1 cellular context compared by ENCODE assay signal in the genomic region with DNA sequence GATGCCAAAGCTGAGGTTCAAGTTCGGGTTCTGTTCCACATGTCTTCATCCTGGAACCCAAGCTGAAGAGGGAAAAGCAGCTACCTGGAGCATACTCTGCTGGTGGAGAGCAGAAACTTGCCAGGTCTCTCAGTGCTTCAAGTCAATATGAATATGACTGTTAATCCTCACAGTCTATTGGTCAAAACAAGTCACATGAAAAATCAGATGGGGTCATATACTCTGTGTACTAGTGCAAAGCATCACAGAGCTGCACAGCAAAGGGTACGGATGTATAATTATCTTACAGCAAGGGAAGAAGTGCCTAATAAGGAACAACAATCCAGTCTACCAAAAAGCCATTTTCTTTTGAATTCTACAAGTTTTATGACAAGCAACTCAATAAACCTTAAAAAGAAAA.
TF ChIP-seq lines count a peak whose summit lies in the region.

No MANE protein-coding gene starts in this region.

TF ChIP-seq in GM12878, 131 proteins besides CTCF, POLR2A, EP300 and RAD21:
- TF ChIP-seq NFYA (IDR thresholded peaks at IDR 0.05; ENCODE audit: borderline replicate concordance, low read depth, low read length): no peak
- TF ChIP-seq MTA3 (IDR thresholded peaks at IDR 0.05; ENCODE audit: borderline replicate concordance, low read length): no peak
- TF ChIP-seq TARDBP (IDR thresholded peaks at IDR 0.05; ENCODE audit: borderline replicate concordance): no peak
- TF ChIP-seq RUNX3 (IDR thresholded peaks at IDR 0.05; ENCODE audit: low read length): no peak
- no peak for TF ChIP-seq TCF3 (IDR thresholded peaks at IDR 0.05; ENCODE audit: borderline replicate concordance, insufficient read depth, low read depth, low read length)
- TF ChIP-seq MYB (IDR thresholded peaks at IDR 0.05; ENCODE audit: borderline replicate concordance, low read depth, low read length): no peak
- TF ChIP-seq CHD4 (IDR thresholded peaks at IDR 0.05): no peak
- TF ChIP-seq, protein P1, sequence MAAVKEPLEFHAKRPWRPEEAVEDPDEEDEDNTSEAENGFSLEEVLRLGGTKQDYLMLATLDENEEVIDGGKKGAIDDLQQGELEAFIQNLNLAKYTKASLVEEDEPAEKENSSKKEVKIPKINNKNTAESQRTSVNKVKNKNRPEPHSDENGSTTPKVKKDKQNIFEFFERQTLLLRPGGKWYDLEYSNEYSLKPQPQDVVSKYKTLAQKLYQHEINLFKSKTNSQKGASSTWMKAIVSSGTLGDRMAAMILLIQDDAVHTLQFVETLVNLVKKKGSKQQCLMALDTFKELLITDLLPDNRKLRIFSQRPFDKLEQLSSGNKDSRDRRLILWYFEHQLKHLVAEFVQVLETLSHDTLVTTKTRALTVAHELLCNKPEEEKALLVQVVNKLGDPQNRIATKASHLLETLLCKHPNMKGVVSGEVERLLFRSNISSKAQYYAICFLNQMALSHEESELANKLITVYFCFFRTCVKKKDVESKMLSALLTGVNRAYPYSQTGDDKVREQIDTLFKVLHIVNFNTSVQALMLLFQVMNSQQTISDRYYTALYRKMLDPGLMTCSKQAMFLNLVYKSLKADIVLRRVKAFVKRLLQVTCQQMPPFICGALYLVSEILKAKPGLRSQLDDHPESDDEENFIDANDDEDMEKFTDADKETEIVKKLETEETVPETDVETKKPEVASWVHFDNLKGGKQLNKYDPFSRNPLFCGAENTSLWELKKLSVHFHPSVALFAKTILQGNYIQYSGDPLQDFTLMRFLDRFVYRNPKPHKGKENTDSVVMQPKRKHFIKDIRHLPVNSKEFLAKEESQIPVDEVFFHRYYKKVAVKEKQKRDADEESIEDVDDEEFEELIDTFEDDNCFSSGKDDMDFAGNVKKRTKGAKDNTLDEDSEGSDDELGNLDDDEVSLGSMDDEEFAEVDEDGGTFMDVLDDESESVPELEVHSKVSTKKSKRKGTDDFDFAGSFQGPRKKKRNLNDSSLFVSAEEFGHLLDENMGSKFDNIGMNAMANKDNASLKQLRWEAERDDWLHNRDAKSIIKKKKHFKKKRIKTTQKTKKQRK (IDR thresholded peaks at IDR 0.05; ENCODE audit: low read depth, low read length): no peak
- TF ChIP-seq NFIC (IDR thresholded peaks at IDR 0.05; ENCODE audit: low read depth, low read length): no peak
- TF ChIP-seq IKZF1 (conservative IDR thresholded peaks at IDR 0.05): no peak
- no peak for TF ChIP-seq ZNF384 (IDR thresholded peaks at IDR 0.05; ENCODE audit: borderline replicate concordance, low read depth, low read length)
- TF ChIP-seq FOS (IDR thresholded peaks at IDR 0.05; ENCODE audit: borderline replicate concordance, extremely low read depth, insufficient read length): no peak
- TF ChIP-seq FOXM1 (IDR thresholded peaks at IDR 0.05; ENCODE audit: low read depth, low read length): no peak
- TF ChIP-seq, protein P2, sequence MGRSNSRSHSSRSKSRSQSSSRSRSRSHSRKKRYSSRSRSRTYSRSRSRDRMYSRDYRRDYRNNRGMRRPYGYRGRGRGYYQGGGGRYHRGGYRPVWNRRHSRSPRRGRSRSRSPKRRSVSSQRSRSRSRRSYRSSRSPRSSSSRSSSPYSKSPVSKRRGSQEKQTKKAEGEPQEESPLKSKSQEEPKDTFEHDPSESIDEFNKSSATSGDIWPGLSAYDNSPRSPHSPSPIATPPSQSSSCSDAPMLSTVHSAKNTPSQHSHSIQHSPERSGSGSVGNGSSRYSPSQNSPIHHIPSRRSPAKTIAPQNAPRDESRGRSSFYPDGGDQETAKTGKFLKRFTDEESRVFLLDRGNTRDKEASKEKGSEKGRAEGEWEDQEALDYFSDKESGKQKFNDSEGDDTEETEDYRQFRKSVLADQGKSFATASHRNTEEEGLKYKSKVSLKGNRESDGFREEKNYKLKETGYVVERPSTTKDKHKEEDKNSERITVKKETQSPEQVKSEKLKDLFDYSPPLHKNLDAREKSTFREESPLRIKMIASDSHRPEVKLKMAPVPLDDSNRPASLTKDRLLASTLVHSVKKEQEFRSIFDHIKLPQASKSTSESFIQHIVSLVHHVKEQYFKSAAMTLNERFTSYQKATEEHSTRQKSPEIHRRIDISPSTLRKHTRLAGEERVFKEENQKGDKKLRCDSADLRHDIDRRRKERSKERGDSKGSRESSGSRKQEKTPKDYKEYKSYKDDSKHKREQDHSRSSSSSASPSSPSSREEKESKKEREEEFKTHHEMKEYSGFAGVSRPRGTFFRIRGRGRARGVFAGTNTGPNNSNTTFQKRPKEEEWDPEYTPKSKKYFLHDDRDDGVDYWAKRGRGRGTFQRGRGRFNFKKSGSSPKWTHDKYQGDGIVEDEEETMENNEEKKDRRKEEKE (IDR thresholded peaks at IDR 0.05): no peak
